Comparison of ENCODE assay signal across 23 cellular contexts in the genomic region with DNA sequence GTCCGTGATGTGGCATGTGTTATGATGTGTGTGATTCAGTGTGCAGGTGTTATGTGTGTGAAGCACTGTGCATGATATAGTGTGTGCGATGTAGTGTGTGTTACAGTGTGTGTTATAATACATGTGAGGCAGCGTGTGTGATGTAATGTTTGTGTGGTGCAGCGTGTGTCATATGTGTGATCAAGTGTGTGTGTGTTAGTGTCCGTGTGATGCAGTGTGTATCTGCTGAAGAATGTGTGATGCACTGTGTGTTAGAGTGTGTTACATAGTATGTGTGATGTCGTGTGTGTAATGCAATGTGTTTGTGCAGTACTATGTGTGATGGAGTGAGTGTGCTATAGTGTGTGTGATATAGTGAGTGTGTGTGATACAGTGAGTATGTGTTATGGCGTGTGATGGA.
DNase-seq lines count a peak whose midpoint lies in the region; ATAC-seq, FAIRE-seq and TF ChIP-seq lines count a peak whose summit lies in the region.
"Had no signal": no experiment of that assay in that cellular context is flagged by ENCODE, and none has a peak within 500 bp of the region (broad histone marks: within the 10 kb centered on the region; RNA-seq: fewer than 3 reads in every experiment).

No MANE protein-coding gene starts in this region.

- H2AK9ac ChIP-seq in IMR-90 (replicated peaks; ENCODE audit: low read depth, low read length, poor library complexity), result no peak overlapping the region

- DNase-seq in D721Med (ENCODE audit: insufficient read length, low spot score) (no peak), IMR-90 (no peak), esophagus muscularis mucosa (ENCODE audit: extremely low spot score) (peak; percentile 47), neuronal stem cell (ENCODE audit: low spot score) (no peak), NCI-H1105 (lab: John Stamatoyannopoulos, UW) (no peak), foreskin fibroblast (no peak)
- DNase-seq: 8988T; ACHN; AML-193; BE2C; CD4-positive, alpha-beta T cell; CD8-positive, alpha-beta memory T cell; DMS53; DMS79 treated with DMSO at 0.1 percent for 48 hours; HFFc6 had no signal

- CTCF ChIA-PET in IMR-90 (lab: Yijun Ruan, JAX), result no interaction called here

- H3K18ac ChIP-seq in IMR-90 (ENCODE audit: low read depth, low read length) (no peak overlapping the region), neuronal stem cell (ENCODE audit: low read length) (no peak overlapping the region)

- H2AFZ ChIP-seq in IMR-90 (replicated peaks; ENCODE audit: low read length, poor library complexity) (no peak overlapping the region), neuronal stem cell (ENCODE audit: low read length) (no peak overlapping the region)
- H2AFZ ChIP-seq: GM23338 had no signal

- in situ Hi-C loops in IMR-90 (cut with MboI; ENCODE audit: low sequenced_read_pairs), result no loop called here

- H4K5ac ChIP-seq in IMR-90 (ENCODE audit: low read depth, low read length), result no peak overlapping the region

- H3K4ac ChIP-seq in IMR-90 (ENCODE audit: low read depth, low read length) (no peak overlapping the region), neuronal stem cell (ENCODE audit: low read length) (no peak overlapping the region)

- ATAC-seq in IMR-90 (ENCODE audit: low read depth), result no peak
- ATAC-seq in HG02981 (IDR thresholded peaks at IDR 0.05; ENCODE audit: unreplicated experiment), result no peak
- ATAC-seq: A549, GM23338 had no signal

- peak overlapping the region; percentile 18 for H2BK5ac ChIP-seq in IMR-90 (ENCODE audit: low read depth, low read length, poor library complexity, severe bottlenecking)
- H2BK5ac ChIP-seq in neuronal stem cell (ENCODE audit: low read length), result no peak overlapping the region

- no TSS peak for BruUV-seq in IMR-90 (replicated peaks; lab: Mats Ljungman, UMichigan)

- no peak overlapping the region for H3K4me2 ChIP-seq in IMR-90 (ENCODE audit: low read depth, low read length)
- no peak overlapping the region for H3K4me2 ChIP-seq in neuronal stem cell (ENCODE audit: insufficient read depth, low read length, poor library complexity, severe bottlenecking)
- H3K4me2 ChIP-seq: A549; BLaER1 treated with 17β-estradiol and CSF1 and Interleukin-3, amounts not matched to agents 10 nM and 100 nM; GM23338 had no signal

- no peak overlapping the region for H2AK5ac ChIP-seq in IMR-90 (ENCODE audit: low read depth, low read length)
- H2AK5ac ChIP-seq in neuronal stem cell (ENCODE audit: low read depth, low read length), result no peak overlapping the region

- H2BK120ac ChIP-seq in IMR-90 (ENCODE audit: low read depth, low read length) (no peak overlapping the region), neuronal stem cell (ENCODE audit: low read depth, low read length) (no peak overlapping the region)

- H3K14ac ChIP-seq in IMR-90 (replicated peaks; ENCODE audit: low read depth, low read length) (no peak overlapping the region), neuronal stem cell (ENCODE audit: low read length) (no peak overlapping the region)

- H3K4me1 ChIP-seq in IMR-90 (ENCODE audit: control insufficient read depth, insufficient read depth, low read length), result no peaks in the 10 kb centered on the region
- no peaks in the 10 kb centered on the region for H3K4me1 ChIP-seq in esophagus muscularis mucosa
- peaks cover 2 to 11% of the 10 kb centered on the region in 2 donors for H3K4me1 ChIP-seq in neuronal stem cell (ENCODE audit: control insufficient read depth in 2 of 2, insufficient read depth in 1 of 2, low read depth in 1 of 2, low read length in 2 of 2)
- H3K4me1 ChIP-seq: A549; BE2C; BLaER1 treated with 17β-estradiol and CSF1 and Interleukin-3, amounts not matched to agents 10 nM and 100 nM; HAP-1 had no signal

- no peak overlapping the region for H3K56ac ChIP-seq in IMR-90 (ENCODE audit: extremely low read depth, insufficient read depth, low read length)

- H3K9me3 ChIP-seq in IMR-90 (ENCODE audit: control insufficient read depth, insufficient read depth, low read length) (peaks cover 7% of the 10 kb centered on the region), esophagus muscularis mucosa (no peaks in the 10 kb centered on the region), neuronal stem cell (replicated peaks in 1 of 2; ENCODE audit: control insufficient read depth in 2 of 2, insufficient read depth in 1 of 2, low read depth in 1 of 2, low read length in 2 of 2) (no peaks in the 10 kb centered on the region)
- H3K9me3 ChIP-seq: BE2C; BLaER1 treated with 17β-estradiol and CSF1 and Interleukin-3, amounts not matched to agents 10 nM and 100 nM; HAP-1 had no signal

- H3K9ac ChIP-seq in IMR-90 (ENCODE audit: low read depth, low read length), result no peak overlapping the region
- no peak overlapping the region for H3K9ac ChIP-seq in neuronal stem cell (ENCODE audit: low read depth, low read length, poor library complexity)
- H3K9ac ChIP-seq: BLaER1 treated with 17β-estradiol and CSF1 and Interleukin-3, amounts not matched to agents 10 nM and 100 nM had no signal

- H4K91ac ChIP-seq in IMR-90 (ENCODE audit: insufficient read depth, low read depth, low read length), result no peak overlapping the region
- H4K91ac ChIP-seq in neuronal stem cell (ENCODE audit: low read depth, low read length, poor library complexity), result peak overlapping the region; percentile 17

- no peak for TF ChIP-seq CTCF in D721Med (IDR thresholded peaks at IDR 0.05; ENCODE audit: insufficient read depth, missing control alignments)
- no peak for TF ChIP-seq CTCF in IMR-90 (conservative IDR thresholded peaks at IDR 0.05; ENCODE audit: low read depth, low read length)
- TF ChIP-seq CTCF in esophagus muscularis mucosa (IDR thresholded peaks at IDR 0.05), result no peak
- no peak for TF ChIP-seq CTCF in foreskin fibroblast (IDR thresholded peaks at IDR 0.05; ENCODE audit: low read depth, low read length)

- TF ChIP-seq RAD21 in IMR-90 (IDR thresholded peaks at IDR 0.05; ENCODE audit: low read length), result no peak

- TF ChIP-seq EP300 in esophagus muscularis mucosa (IDR thresholded peaks at IDR 0.05), result no peak

- no peak overlapping the region for H2BK12ac ChIP-seq in neuronal stem cell (ENCODE audit: low read length)

- POLR2A ChIA-PET in IMR-90 (lab: Charles Lee; ENCODE audit: unreplicated experiment), result no interaction called here

- dilution Hi-C loops in IMR-90 (cut with HindIII; ENCODE audit: low sequenced_read_pairs, unreplicated experiment), result no loop called here

- H3K36me3 ChIP-seq in IMR-90 (ENCODE audit: control insufficient read depth, insufficient read depth, low read length), result no peaks in the 10 kb centered on the region
- H3K36me3 ChIP-seq in esophagus muscularis mucosa, result no peaks in the 10 kb centered on the region
- peaks cover 0 to 3% of the 10 kb centered on the region in 2 donors for H3K36me3 ChIP-seq in neuronal stem cell (replicated peaks in 1 of 2; ENCODE audit: control insufficient read depth in 2 of 2, insufficient read depth in 2 of 2, low read length in 2 of 2)
- H3K36me3 ChIP-seq: BE2C; BLaER1 treated with 17β-estradiol and CSF1 and Interleukin-3, amounts not matched to agents 10 nM and 100 nM; HAP-1 had no signal

- H2BK20ac ChIP-seq in IMR-90 (ENCODE audit: low read depth, low read length), result no peak overlapping the region

- H3K4me3 ChIP-seq in IMR-90 (ENCODE audit: insufficient read depth, low read depth, low read length), result no peak overlapping the region
- no peak overlapping the region for H3K4me3 ChIP-seq in esophagus muscularis mucosa
- H3K4me3 ChIP-seq in neuronal stem cell (ENCODE audit: low read length in 2 of 2), result no peak overlapping the region
- no peak overlapping the region for H3K4me3 ChIP-seq in foreskin fibroblast (ENCODE audit: low read depth in 1 of 2, low read length in 2 of 2)
- H3K4me3 ChIP-seq: A549; BLaER1 treated with 17β-estradiol and CSF1 and Interleukin-3, amounts not matched to agents 10 nM and 100 nM; GM23338; HAP-1 had no signal

- H3K23ac ChIP-seq in IMR-90 (ENCODE audit: low read depth, low read length) (no peak overlapping the region), neuronal stem cell (ENCODE audit: low read depth, low read length, poor library complexity) (no peak overlapping the region)

- no peaks in the 10 kb centered on the region for H3K27me3 ChIP-seq in IMR-90 (ENCODE audit: control insufficient read depth, insufficient read depth, low read length)
- no peaks in the 10 kb centered on the region for H3K27me3 ChIP-seq in esophagus muscularis mucosa
- H3K27me3 ChIP-seq in neuronal stem cell (ENCODE audit: control insufficient read depth in 3 of 3, insufficient read depth in 3 of 3, low read depth in 1 of 3, low read length in 3 of 3), result no peaks in the 10 kb centered on the region
- H3K27me3 ChIP-seq: BE2C; BLaER1 treated with 17β-estradiol and CSF1 and Interleukin-3, amounts not matched to agents 10 nM and 100 nM had no signal

- no peak overlapping the region for H3K27ac ChIP-seq in IMR-90 (ENCODE audit: insufficient read depth, low read length)
- H3K27ac ChIP-seq in esophagus muscularis mucosa (replicated peaks in 1 of 4), result no peak overlapping the region
- H3K27ac ChIP-seq in neuronal stem cell (replicated peaks; ENCODE audit: low read length), result no peak overlapping the region
- H3K27ac ChIP-seq: A549; BLaER1 treated with 17β-estradiol and CSF1 and Interleukin-3, amounts not matched to agents 10 nM and 100 nM had no signal

- H4K8ac ChIP-seq in IMR-90 (ENCODE audit: low read depth in 2 of 2, low read length in 2 of 2), result no peak overlapping the region
- H4K8ac ChIP-seq in neuronal stem cell (ENCODE audit: low read depth, low read length), result no peak overlapping the region

- TF ChIP-seq POLR2A in IMR-90 (IDR thresholded peaks at IDR 0.05; ENCODE audit: low read depth, low read length) (no peak), esophagus muscularis mucosa (IDR thresholded peaks at IDR 0.05; ENCODE audit: low read depth) (no peak)

- peak; percentile 48 for FAIRE-seq in D721Med (lab: Jason Lieb, UNC)
- FAIRE-seq: A549, G401.6, GM18507, H54 had no signal

- no peaks in the 10 kb centered on the region for H3K79me1 ChIP-seq in IMR-90 (ENCODE audit: low read depth in 1 of 2, low read length in 2 of 2)
- no peaks in the 10 kb centered on the region for H3K79me1 ChIP-seq in neuronal stem cell (ENCODE audit: low read depth, low read length)

- no peaks in the 10 kb centered on the region for H3K9me1 ChIP-seq in IMR-90 (ENCODE audit: insufficient read depth, low read length)

- 71% methylated on average over 7 of the region's 7 CpGs; no CpG with 5 or more reads in 1 of the 2 experiments for WGBS in IMR-90 (ENCODE audit: extremely low coverage in 2 of 2, insufficient read length in 1 of 2), 2 experiments
- 93% methylated on average over 7 of the region's 7 CpGs for WGBS in esophagus muscularis mucosa
- 100% methylated on average over 1 of the region's 7 CpGs for WGBS in neuronal stem cell (ENCODE audit: extremely low coverage in 2 of 2, insufficient read length in 2 of 2, insufficient replicate concordance in 1 of 2), 2 donors

- intact Hi-C loops in IMR-90 (cut with micrococcal nuclease), result no loop called here
- intact Hi-C loops in esophagus muscularis mucosa (cut with DNase I), result no loop called here

- H2BK15ac ChIP-seq in IMR-90 (ENCODE audit: low read depth, low read length) (no peak overlapping the region), neuronal stem cell (ENCODE audit: low read length) (no peak overlapping the region)

- H4K20me1 ChIP-seq in IMR-90 (ENCODE audit: insufficient read depth, low read length), result no peaks in the 10 kb centered on the region
- H4K20me1 ChIP-seq: BLaER1 treated with 17β-estradiol and CSF1 and Interleukin-3, amounts not matched to agents 10 nM and 100 nM had no signal
